Comparison of ENCODE assay signal across 8 cellular contexts in the genomic region with DNA sequence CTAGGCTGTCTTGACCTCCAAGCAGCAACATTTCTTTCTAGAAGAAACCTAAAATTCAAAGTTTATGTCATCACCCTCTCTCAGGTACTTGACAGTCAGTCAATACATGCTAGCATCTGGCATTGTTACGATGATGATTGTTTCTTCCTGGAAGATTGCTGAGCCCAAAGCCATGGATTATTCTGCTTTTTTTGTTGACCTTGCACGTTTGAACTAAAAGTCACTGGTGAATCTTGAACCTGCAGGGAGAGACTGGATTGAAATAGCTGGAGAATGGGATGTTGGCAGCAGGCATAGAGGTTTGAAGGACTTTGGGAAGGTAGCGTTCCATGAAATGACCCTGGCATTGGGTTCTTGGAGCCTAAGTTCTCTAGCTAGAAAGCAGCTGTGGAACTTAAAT.
"Had no signal": no experiment of that assay in that cellular context is flagged by ENCODE, and none has a peak within 500 bp of the region (broad histone marks: within the 10 kb centered on the region; RNA-seq: fewer than 3 reads in every experiment).

No MANE protein-coding gene starts in this region.

- FAIRE-seq: G401.6, GM12878, GM12891, GM12892, GM18507, GM19239 had no signal

- DNase-seq: GDM1, GF-D8 had no signal

- H3K4me3 ChIP-seq: GM12878 had no signal

- ATAC-seq: GM12878 had no signal
